Comparison of ENCODE assay signal across 23 cellular contexts in genomic region chr6:109769213-109769612, GRCh38.
DNase-seq lines count a peak whose midpoint lies in the region; ATAC-seq and TF ChIP-seq lines count a peak whose summit lies in the region.
"Had no signal": no experiment of that assay in that cellular context is flagged by ENCODE, and none has a peak within 500 bp of the region (broad histone marks: within the 10 kb centered on the region; RNA-seq: fewer than 3 reads in every experiment).

No MANE protein-coding gene starts in this region.

- ATAC-seq in HG02885 (IDR thresholded peaks at IDR 0.05; ENCODE audit: poor library complexity, unreplicated experiment) (peak; percentile 64), GM21367 (IDR thresholded peaks at IDR 0.05; ENCODE audit: unreplicated experiment) (no peak), HG02642 (IDR thresholded peaks at IDR 0.05; ENCODE audit: poor library complexity, unreplicated experiment) (no peak), HG02884 (IDR thresholded peaks at IDR 0.05; ENCODE audit: unreplicated experiment) (no peak)
- ATAC-seq: lower lobe of right lung; sciatic nerve; stimulated activated naive CD8-positive, alpha-beta T cell treated with anti-CD3 and anti-CD28 coated beads, Interleukin-15, amount 100 ng/mL, for 72 hours had no signal

- no peak overlapping the region for H3K9ac ChIP-seq in OCI-LY3 (ENCODE audit: low read length)

- H2AFZ ChIP-seq in OCI-LY3 (ENCODE audit: low read depth, low read length), result no peak overlapping the region

- DNase-seq in GM13977 (ENCODE audit: low spot score) (peak; percentile 21), NCI-H2081 treated with DMSO at 0.1 percent for 48 hours (lab: John Stamatoyannopoulos, UW) (no peak)
- DNase-seq: activated CD4-positive, alpha-beta T cell treated with anti-CD3 and anti-CD28 coated beads, Interleukin-2, amount 50 U/mL, for 48 hours; activated CD4-positive, CD25-positive, alpha-beta regulatory T cell; activated CD8-positive, alpha-beta memory T cell treated with anti-CD3 and anti-CD28 coated beads, Interleukin-2, amount 50 U/mL, for 48 hours; aorta; Calu3; H7; kidney; lower lobe of right lung; NCI-H1436 treated with DMSO at 0.1 percent for 48 hours; NCI-H510A; stimulated activated naive CD8-positive, alpha-beta T cell treated with anti-CD3 and anti-CD28 coated beads, Interleukin-15, amount 100 ng/mL, for 72 hours; tibial artery had no signal

- H3K79me2 ChIP-seq in OCI-LY3 (ENCODE audit: low read length), result no peaks in the 10 kb centered on the region

- H3K4me1 ChIP-seq in OCI-LY3 (ENCODE audit: low read length) (peaks cover 30% of the 10 kb centered on the region), neutrophil (ENCODE audit: control insufficient read depth in 1 of 2, insufficient read depth in 1 of 2, low read depth in 1 of 2, low read length in 1 of 2) (peaks cover 47 to 49% of the 10 kb centered on the region in 2 experiments)

- H3K27ac ChIP-seq in OCI-LY3 (ENCODE audit: low read length), result no peak overlapping the region
- peak overlapping the region; percentile 100 for H3K27ac ChIP-seq in neutrophil
- H3K27ac ChIP-seq: C4-2B, lower lobe of right lung, RWPE1, tibial artery had no signal

- H3K9me3 ChIP-seq in OCI-LY3 (ENCODE audit: insufficient read depth, low read length) (no peaks in the 10 kb centered on the region), neutrophil (no peaks in the 10 kb centered on the region)
- H3K9me3 ChIP-seq: lower lobe of right lung, tibial artery had no signal

- in situ Hi-C loops in GM13977 (cut with MboI; ENCODE audit: low pct_unique_long_range_greater_than_20kb, low sequenced_read_pairs, unreplicated experiment), result no loop called here

- H3K27me3 ChIP-seq in OCI-LY3 (ENCODE audit: low read depth, low read length) (no peaks in the 10 kb centered on the region), neutrophil (no peaks in the 10 kb centered on the region)
- H3K27me3 ChIP-seq: tibial artery had no signal

- H3K36me3 ChIP-seq in OCI-LY3 (replicated peaks; ENCODE audit: low read depth, low read length) (peaks cover 6% of the 10 kb centered on the region), neutrophil (peaks cover 8% of the 10 kb centered on the region)

- peak overlapping the region; percentile 32; the same call in 1 of the 2 replicates for H3K4me2 ChIP-seq in OCI-LY3 (ENCODE audit: low read length)

- no peaks in the 10 kb centered on the region for H4K20me1 ChIP-seq in OCI-LY3 (ENCODE audit: insufficient read depth, low read length)

- TF ChIP-seq CTCF in GM13977 (IDR thresholded peaks at IDR 0.05; ENCODE audit: extremely low read depth, insufficient read depth, missing control alignments) (no peak), OCI-LY3 (IDR thresholded peaks at IDR 0.05; ENCODE audit: low read depth, low read length) (no peak), neutrophil (IDR thresholded peaks at IDR 0.05) (no peak)

- H3K4me3 ChIP-seq in OCI-LY3 (ENCODE audit: low read length), result no peak overlapping the region
- H3K4me3 ChIP-seq in neutrophil (ENCODE audit: low read depth in 1 of 2, low read length in 1 of 2), result no peak overlapping the region
- H3K4me3 ChIP-seq: lower lobe of right lung, tibial artery had no signal
